Comparison of ENCODE assay signal across 8 cellular contexts in the genomic region with DNA sequence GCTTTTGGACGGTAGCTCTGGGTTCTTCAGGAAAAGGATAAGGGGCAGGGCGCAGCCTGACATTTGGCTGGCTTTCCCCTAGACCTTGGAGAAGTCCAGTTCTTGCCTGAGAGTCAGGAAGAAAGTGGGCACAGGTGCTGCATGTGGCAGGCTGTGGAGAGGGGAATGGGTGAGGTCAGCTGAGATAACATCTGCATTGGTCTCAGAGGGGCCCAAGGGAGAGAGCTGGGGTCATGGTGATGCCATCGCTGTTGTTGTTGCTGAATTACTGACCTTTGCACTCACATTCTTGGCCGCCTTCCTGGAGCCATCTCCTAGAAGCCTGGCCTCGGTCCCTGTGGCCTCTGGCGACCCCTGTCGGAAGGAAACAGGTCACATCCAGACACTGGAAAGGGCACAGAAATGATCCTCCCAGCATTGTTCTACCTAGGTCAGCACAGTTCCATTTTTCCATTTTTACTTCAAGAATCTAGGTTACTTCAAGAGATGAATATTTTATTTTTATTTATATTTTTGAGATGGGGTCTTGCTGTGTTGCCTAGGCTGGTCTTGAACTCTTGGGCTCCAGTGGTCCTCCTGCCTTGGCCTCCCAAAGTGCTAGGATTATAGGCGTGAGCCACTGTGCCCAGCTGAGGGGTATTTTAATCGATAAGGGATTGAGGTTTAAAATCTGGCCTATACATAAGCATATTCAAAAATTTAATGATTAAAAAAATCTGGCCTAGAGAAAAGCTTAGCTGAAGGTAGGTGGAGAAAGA. TPM values are rescaled to one million over a fixed set of nuclear protein-coding genes. Genes with fewer than 3 reads are reported as not detected.
DNase-seq lines count a peak whose midpoint lies in the region; ATAC-seq and TF ChIP-seq lines count a peak whose summit lies in the region.

No MANE protein-coding gene starts in this region.

- intact Hi-C loops in Right ventricle myocardium superior (cut with DNase I): no loop called here

- H3K4me3 ChIP-seq in parathyroid adenoma (ENCODE audit: low read depth, low read length): no peak overlapping the region

- no peaks in the 10 kb centered on the region for H3K9me3 ChIP-seq in parathyroid adenoma (ENCODE audit: control insufficient read depth, low read length)

- H3K4me2 ChIP-seq in parathyroid adenoma (ENCODE audit: low read length): no peak overlapping the region

- H3K79me2 ChIP-seq in parathyroid adenoma: no peaks in the 10 kb centered on the region

- no peaks in the 10 kb centered on the region for H3K36me3 ChIP-seq in parathyroid adenoma (ENCODE audit: control insufficient read depth, insufficient read depth, low read length)

- CTCF ChIA-PET in RWPE1 (lab: Yijun Ruan, JAX): interaction anchor here (0.6 to 2.1 kb wide), 13 partner anchors 9 to 1062 kb away, joined by 3 to 8 read pairs (median 4); no protein-coding TSS in a partner anchor

- TF ChIP-seq CTCF in RWPE1 (conservative IDR thresholded peaks at IDR 0.05; ENCODE audit: low read depth) (peak; percentile 82), parathyroid adenoma (IDR thresholded peaks at IDR 0.05) (peak; percentile 91)

- peak; percentile 55 for ATAC-seq in HG02870 (IDR thresholded peaks at IDR 0.05; ENCODE audit: unreplicated experiment)
- ATAC-seq in Right ventricle myocardium superior (ENCODE audit: poor library complexity): peak; percentile 91
- no peak for ATAC-seq in HG03045 (IDR thresholded peaks at IDR 0.05; ENCODE audit: unreplicated experiment)
- ATAC-seq in GM18873 (IDR thresholded peaks at IDR 0.05; ENCODE audit: low FRiP score, unreplicated experiment): no peak

- DNase-seq in C1 segment of cervical spinal cord (lab: John Stamatoyannopoulos, UW) (peak in 11 of 14 donors; percentile 23 to 78 (median 62)), RWPE1 (ENCODE audit: low spot score) (no peak), Right ventricle myocardium superior (peak; percentile 91)
- peak in 3 of 4 experiments; percentile 7 to 56 (median 27) for DNase-seq in activated naive CD4-positive, alpha-beta T cell (lab: John Stamatoyannopoulos, UW)

- H3K9ac ChIP-seq in parathyroid adenoma: no peak overlapping the region

- H3K27me3 ChIP-seq in parathyroid adenoma (ENCODE audit: control insufficient read depth, insufficient read depth, low read length): no peaks in the 10 kb centered on the region

- POLR2A ChIA-PET in RWPE1 (lab: Yijun Ruan, JAX; ENCODE audit: low non-redundant PET): interaction anchor here (0.6 kb wide), 1 partner anchor 301 kb away, joined by 5 read pairs; no protein-coding TSS in a partner anchor

- H3K27ac ChIP-seq in RWPE1 (no peak overlapping the region), parathyroid adenoma (peak overlapping the region; percentile 46)

- peaks cover 5% of the 10 kb centered on the region for H3K4me1 ChIP-seq in parathyroid adenoma

- H2AFZ ChIP-seq in parathyroid adenoma: peak overlapping the region; percentile 87

RNA-seq across cellular contexts. Expression of gene LIPE, which starts 6.5 kb away (rescaled TPM):
- 61.4 TPM for total RNA-seq in Right ventricle myocardium superior

RNA-seq across cellular contexts. Expression of gene CXCL17, which starts 9.1 kb away (rescaled TPM):
- total RNA-seq in Right ventricle myocardium superior: not detected

RNA-seq across cellular contexts. Expression of gene CNFN, which starts 43.6 kb away (rescaled TPM):
- 1.1 TPM for total RNA-seq in Right ventricle myocardium superior

Comparison
In these comparisons a context has a peak if more than half of its experiments do, and no peak if none do; other contexts are left out.
1. ATAC-seq: peak in HG02870 (single experiment) and Right ventricle myocardium superior (single experiment); none in HG03045 (single experiment) and GM18873 (single experiment).